ENCODE assay signal across 21 cellular contexts in genomic region chr12:1162083-1162760, GRCh38.
A peak's percentile ranks its signal among the peaks of the same experiment; 100 is the strongest.
DNase-seq lines count a peak whose midpoint lies in the region; ATAC-seq, FAIRE-seq and TF ChIP-seq lines count a peak whose summit lies in the region.
"Had no signal": no experiment of that assay in that cellular context is flagged by ENCODE, and none has a peak within 500 bp of the region (broad histone marks: within the 10 kb centered on the region; RNA-seq: fewer than 3 reads in every experiment).

No MANE protein-coding gene starts in this region.

- no peaks in the 10 kb centered on the region for H3K79me2 ChIP-seq in PC-3 (ENCODE audit: low read length)

- H3K36me3 ChIP-seq in PC-3 (ENCODE audit: low read depth, low read length) = no peaks in the 10 kb centered on the region
- H3K36me3 ChIP-seq: SJSA1, suprapubic skin had no signal

- H3K9me3 ChIP-seq in PC-3 (ENCODE audit: low read length) = no peaks in the 10 kb centered on the region
- H3K9me3 ChIP-seq: Caco-2, SJSA1, suprapubic skin had no signal

- no peak overlapping the region for H3K27ac ChIP-seq in PC-3 (ENCODE audit: low read length)
- H3K27ac ChIP-seq: GM23248, SJSA1, suprapubic skin had no signal

- DNase-seq in D721Med (ENCODE audit: insufficient read length, low spot score) (no peak), NCI-H2171 (lab: John Stamatoyannopoulos, UW) (peak; percentile 55), mesothelial cell of epicardium (ENCODE audit: low spot score in 2 of 2, unreplicated experiment in 2 of 2) (no peak), NCI-H187 (lab: John Stamatoyannopoulos, UW) (no peak), PC-3 (no peak)
- DNase-seq: activated CD4-positive, alpha-beta memory T cell treated with anti-CD3 and anti-CD28 coated beads for 36 hours; activated T-cell treated with anti-CD3 and anti-CD28 coated beads, Interleukin-2, amount 50 U/mL, for 48 hours; Caco-2; effector memory CD4-positive, alpha-beta T cell; GM23248; Karpas-422; NCI-H187 treated with DMSO at 0.1 percent for 48 hours; occipital lobe; stimulated activated CD4-positive, alpha-beta T cell treated with anti-CD3 and anti-CD28 coated beads, Interleukin-4, amount 100 ng/mL, for 1 hour had no signal

- no peaks in the 10 kb centered on the region for H3K27me3 ChIP-seq in PC-3 (ENCODE audit: low read length)
- H3K27me3 ChIP-seq: SJSA1, suprapubic skin had no signal

- no peak overlapping the region for H3K4me3 ChIP-seq in PC-3 (ENCODE audit: low read length)
- H3K4me3 ChIP-seq: GM23248, SJSA1, suprapubic skin had no signal

- no TSS peak for BruUV-seq in PC-3 (replicated peaks; lab: Mats Ljungman, UMichigan)

- no peak overlapping the region for H2AFZ ChIP-seq in PC-3 (ENCODE audit: low read length)
- H2AFZ ChIP-seq: GM23248 had no signal

- peaks cover 11% of the 10 kb centered on the region for H3K4me1 Mint-ChIP-seq in mesothelial cell of epicardium

- peaks cover 21% of the 10 kb centered on the region for H3K36me3 Mint-ChIP-seq in mesothelial cell of epicardium

- POLR2A ChIA-PET in PC-3 (lab: Charles Lee; ENCODE audit: unreplicated experiment) = no interaction called here

- peak overlapping the region; percentile 15 for H3K27ac Mint-ChIP-seq in mesothelial cell of epicardium
- H3K27ac Mint-ChIP-seq: activated CD4-positive, alpha-beta memory T cell treated with anti-CD3 and anti-CD28 coated beads for 36 hours; activated naive CD8-positive, alpha-beta T cell had no signal

- no peaks in the 10 kb centered on the region for H3F3A ChIP-seq in PC-3 (ENCODE audit: low read length, unreplicated experiment)

- peaks cover 16% of the 10 kb centered on the region for H3K9me3 Mint-ChIP-seq in mesothelial cell of epicardium
- H3K9me3 Mint-ChIP-seq: activated CD4-positive, alpha-beta memory T cell treated with anti-CD3 and anti-CD28 coated beads for 36 hours had no signal

- no peaks in the 10 kb centered on the region for H4K20me1 ChIP-seq in PC-3 (ENCODE audit: low read length)

- H3K4me2 ChIP-seq in PC-3 (ENCODE audit: low read length) = no peak overlapping the region

- H3K4me3 Mint-ChIP-seq in mesothelial cell of epicardium = no peak overlapping the region
- H3K4me3 Mint-ChIP-seq: activated CD4-positive, alpha-beta memory T cell treated with anti-CD3 and anti-CD28 coated beads for 36 hours; activated naive CD8-positive, alpha-beta T cell had no signal

- peak; percentile 66 for FAIRE-seq in D721Med (lab: Jason Lieb, UNC)
- FAIRE-seq: bronchial epithelial cell had no signal

- intact Hi-C loops in PC-3 (cut with micrococcal nuclease) = no loop called here

- H3K27me3 Mint-ChIP-seq in mesothelial cell of epicardium (ENCODE audit: low read depth) = no peaks in the 10 kb centered on the region
- H3K27me3 Mint-ChIP-seq: activated CD4-positive, alpha-beta memory T cell treated with anti-CD3 and anti-CD28 coated beads for 36 hours; activated naive CD8-positive, alpha-beta T cell had no signal

- ATAC-seq in SK-N-SH treated with all-trans-retinoic acid at 6 μM for 48 hours (peak; percentile 66), PC-3 (no peak), HG03039 (IDR thresholded peaks at IDR 0.05; ENCODE audit: unreplicated experiment) (no peak), GM18517 (IDR thresholded peaks at IDR 0.05; ENCODE audit: unreplicated experiment) (no peak)

- CTCF ChIA-PET in PC-3 (lab: Charles Lee) = no interaction called here

- no peak overlapping the region for H3K9ac ChIP-seq in PC-3 (ENCODE audit: low read length)
- H3K9ac ChIP-seq: GM23248 had no signal

- no peak for TF ChIP-seq CTCF in D721Med (IDR thresholded peaks at IDR 0.05; ENCODE audit: insufficient read depth, missing control alignments)
- TF ChIP-seq CTCF in mesothelial cell of epicardium (IDR thresholded peaks at IDR 0.05; ENCODE audit: unreplicated experiment) = no peak
- no peak for TF ChIP-seq CTCF in PC-3 (conservative IDR thresholded peaks at IDR 0.05; ENCODE audit: low read depth, low read length)

- H3K9me2 ChIP-seq in PC-3 (replicated peaks; ENCODE audit: low read length) = no peaks in the 10 kb centered on the region

- no peaks in the 10 kb centered on the region for H3K4me1 ChIP-seq in PC-3 (ENCODE audit: insufficient read depth, low read length)
- H3K4me1 ChIP-seq: Caco-2, SJSA1, suprapubic skin had no signal

TF ChIP-seq in SK-N-SH treated with all-trans-retinoic acid at 6 μM for 48 hours, 23 proteins besides CTCF, POLR2A, EP300 and RAD21:
- TF ChIP-seq ISL1 (CRISPR knock-in tag; IDR thresholded peaks at IDR 0.05) = peak; percentile 48
- no peak for TF ChIP-seq ARNTL (CRISPR knock-in tag; IDR thresholded peaks at IDR 0.05; ENCODE audit: borderline replicate concordance, low read depth)
- TF ChIP-seq ZFP3 (CRISPR knock-in tag; IDR thresholded peaks at IDR 0.05) = 0 out of 2 replicates have a peak, but pooled peaks have one; percentile 34
- no peak for TF ChIP-seq ZNF70 (CRISPR knock-in tag; IDR thresholded peaks at IDR 0.05)
- peak; percentile 71; the same call in 1 of the 2 replicates for TF ChIP-seq TSHZ2 (CRISPR knock-in tag; IDR thresholded peaks at IDR 0.05)
- peak; percentile 72; the same call in 1 of the 2 replicates for TF ChIP-seq TCF4 (CRISPR knock-in tag; IDR thresholded peaks at IDR 0.05; ENCODE audit: borderline replicate concordance)
TF ChIP-seq in SK-N-SH treated with all-trans-retinoic acid at 6 μM for 48 hours: peak in this region for 4.
